ENCODE assay signal across 29 cellular contexts in genomic region chr6:96942676-96943075, GRCh38. TPM values are rescaled to one million over a fixed set of nuclear protein-coding genes. Genes with fewer than 3 reads are reported as not detected.
"Had no signal": no experiment of that assay in that cellular context is flagged by ENCODE, and none has a peak within 500 bp of the region (broad histone marks: within the 10 kb centered on the region; RNA-seq: fewer than 3 reads in every experiment).

No MANE protein-coding gene starts in this region.

- DNase-seq: activated B cell treated with CpG ODN at 0.5 μM for 24 hours; activated CD4-positive, alpha-beta T cell treated with anti-CD3 and anti-CD28 coated beads for 48 hours; activated CD4-positive, alpha-beta T cell treated with anti-CD3 and anti-CD28 coated beads, Interleukin-2, amount 50 U/mL, for 1 hour; activated CD4-positive, alpha-beta T cell treated with anti-CD3 and anti-CD28 coated beads, Interleukin-2, amount 50 U/mL, for 48 hours; activated CD8-positive, alpha-beta memory T cell treated with anti-CD3 and anti-CD28 coated beads for 24 hours; activated CD8-positive, alpha-beta T cell treated with anti-CD3 and anti-CD28 coated beads for 36 hours; activated effector memory CD4-positive, alpha-beta T cell treated with Interleukin-2 at 50 U/mL for 16 hours; activated gamma-delta T cell treated with Interleukin-2 at 50 U/mL for 16 hours; activated naive CD4-positive, alpha-beta T cell treated with anti-CD3 and anti-CD28 coated beads, Interleukin-2, amount 50 U/mL, for 16 hours; activated naive CD4-positive, alpha-beta T cell treated with Interleukin-2 at 50 U/mL for 16 hours; activated T-cell treated with anti-CD3 and anti-CD28 coated beads, Interleukin-2, amount 50 U/mL, for 4 hours; amniotic stem cell; brain microvascular endothelial cell; cortex of kidney; dermis blood vessel endothelial cell; effector CD4-positive, alpha-beta T cell; effector memory CD8-positive, alpha-beta T cell; erythroblast; foreskin keratinocyte; head of caudate nucleus; hippocampal formation; T-helper 17 cell; T1000; WERI-Rb-1 had no signal

- ATAC-seq: activated CD4-positive, CD25-positive, alpha-beta regulatory T cell treated with anti-CD3 and anti-CD28 coated beads, Interleukin-2, amount 50 U/mL, for 24 hours; activated CD8-positive, alpha-beta T cell treated with anti-CD3 and anti-CD28 coated beads for 36 hours; activated T-cell treated with anti-CD3 and anti-CD28 coated beads, Interleukin-2, amount 50 U/mL, for 4 hours; activated T-helper 17 cell treated with anti-CD3 and anti-CD28 coated beads, Interleukin-2, amount 50 U/mL, for 72 hours; effector memory CD8-positive, alpha-beta T cell; foreskin keratinocyte; gastroesophageal sphincter; T-helper 17 cell had no signal

RNA-seq across cellular contexts. Expression of gene KLHL32, which starts 18.1 kb away (rescaled TPM):
- total RNA-seq: astrocyte, bronchial epithelial cell, dermis blood vessel endothelial cell had no signal
